Comparison of ENCODE assay signal across 8 cellular contexts in genomic region chr13:99200433-99201167, GRCh38. TPM values are rescaled to one million over a fixed set of nuclear protein-coding genes. Genes with fewer than 3 reads are reported as not detected.
DNase-seq lines count a peak whose midpoint lies in the region; ATAC-seq and TF ChIP-seq lines count a peak whose summit lies in the region.

Gene UBAC2, plus strand, starts transcription at chr13:99200854. Its CDS starts 55 bp downstream, at chr13:99200909.

- peak within 1 kb of the TSS; percentile 89 for H3K4me3 Mint-ChIP-seq in nephron progenitor cell
- peak within 1 kb of the TSS; percentile 83 to 96 for H3K4me3 Mint-ChIP-seq in stimulated activated naive CD8-positive, alpha-beta T cell treated with anti-CD3 and anti-CD28 coated beads, Interleukin-15, amount 100 ng/mL, for 72 hours

- peaks cover 64% of the 10 kb centered on the region for H3K4me1 Mint-ChIP-seq in nephron progenitor cell
- peaks cover 73% of the 10 kb centered on the region for H3K4me1 Mint-ChIP-seq in stimulated activated naive CD8-positive, alpha-beta T cell treated with anti-CD3 and anti-CD28 coated beads, Interleukin-15, amount 100 ng/mL, for 72 hours

- peak; percentile 96 for DNase-seq in ELF-1 (ENCODE audit: low read depth, low spot score)
- peak; percentile 85 for DNase-seq in H4 (ENCODE audit: low spot score)
- peak; percentile 95 for DNase-seq in LoVo (ENCODE audit: low spot score)
- peak; percentile 84 for DNase-seq in RWPE2 (ENCODE audit: low spot score)
- DNase-seq in activated T-helper 9 cell treated with anti-CD3 and anti-CD28 coated beads, Interleukin-2, amount 50 U/mL, for 16 hours (ENCODE audit: low read depth): peak; percentile 97
- peak; percentile 96 for DNase-seq in fibroblast of pulmonary artery (ENCODE audit: low read depth)
- DNase-seq in nephron progenitor cell: peak; percentile 96
- DNase-seq in stimulated activated naive CD8-positive, alpha-beta T cell treated with anti-CD3 and anti-CD28 coated beads, Interleukin-15, amount 100 ng/mL, for 72 hours: peak; percentile 98

- H3K4me3 ChIP-seq in RWPE2 (ENCODE audit: severe bottlenecking) (peak within 1 kb of the TSS; percentile 76), fibroblast of pulmonary artery (replicated peaks; ENCODE audit: low read depth, low read length) (peak within 1 kb of the TSS; percentile 96)

- peak within 1 kb of the TSS; percentile 97 for H3K27ac Mint-ChIP-seq in nephron progenitor cell
- peak within 1 kb of the TSS; percentile 97 to 98 for H3K27ac Mint-ChIP-seq in stimulated activated naive CD8-positive, alpha-beta T cell treated with anti-CD3 and anti-CD28 coated beads, Interleukin-15, amount 100 ng/mL, for 72 hours

- H3K27me3 Mint-ChIP-seq in nephron progenitor cell (ENCODE audit: low read depth, poor library complexity): peaks cover 4% of the 10 kb centered on the region
- no peaks in the 10 kb centered on the region for H3K27me3 Mint-ChIP-seq in stimulated activated naive CD8-positive, alpha-beta T cell treated with anti-CD3 and anti-CD28 coated beads, Interleukin-15, amount 100 ng/mL, for 72 hours

- H3K27me3 ChIP-seq in RWPE2 (ENCODE audit: insufficient read depth, poor library complexity, severe bottlenecking): no peaks in the 10 kb centered on the region

- H3K4me1 ChIP-seq in RWPE2 (ENCODE audit: insufficient read depth, poor library complexity, severe bottlenecking): peaks cover 38% of the 10 kb centered on the region

- TF ChIP-seq CTCF in RWPE2 (IDR thresholded peaks at IDR 0.05; ENCODE audit: poor library complexity, severe bottlenecking) (no peak), fibroblast of pulmonary artery (IDR thresholded peaks at IDR 0.05; ENCODE audit: low read length, missing control alignments) (no peak), nephron progenitor cell (IDR thresholded peaks at IDR 0.05) (no peak)

- ATAC-seq in RWPE2 (ENCODE audit: low read depth): peak; percentile 76
- peak; percentile 78 for ATAC-seq in stimulated activated naive CD8-positive, alpha-beta T cell treated with anti-CD3 and anti-CD28 coated beads, Interleukin-15, amount 100 ng/mL, for 72 hours

- no peaks in the 10 kb centered on the region for H3K9me3 ChIP-seq in RWPE2 (ENCODE audit: severe bottlenecking)

- no peaks in the 10 kb centered on the region for H3K9me3 Mint-ChIP-seq in nephron progenitor cell
- no peaks in the 10 kb centered on the region for H3K9me3 Mint-ChIP-seq in stimulated activated naive CD8-positive, alpha-beta T cell treated with anti-CD3 and anti-CD28 coated beads, Interleukin-15, amount 100 ng/mL, for 72 hours

- peak within 1 kb of the TSS; percentile 82 for H3K27ac ChIP-seq in RWPE2 (ENCODE audit: poor library complexity, severe bottlenecking)

- H3K36me3 ChIP-seq in RWPE2 (ENCODE audit: low read depth): peaks cover 3% of the 10 kb centered on the region

- H3K36me3 Mint-ChIP-seq in nephron progenitor cell (ENCODE audit: low read depth): peaks cover 20% of the 10 kb centered on the region

RNA-seq across cellular contexts. Expression of gene UBAC2, which starts in this region (rescaled TPM):
- 24.0 and 29.8 TPM in 2 replicates for total RNA-seq in H4 (2014; rRNA removed; shearing (Covaris generic))

Comparison
In these comparisons a context has a peak if more than half of its experiments do, and no peak if none do; other contexts are left out.
1. Peak in every context shown above with its lines: DNase-seq, ATAC-seq, H3K4me3 ChIP-seq and H3K27ac ChIP-seq.